In genomic region chr1:112466078-112466660, GRCh38 we compare ENCODE assay signal across 8 cellular contexts. TPM values are rescaled to one million over a fixed set of nuclear protein-coding genes. Genes with fewer than 3 reads are reported as not detected.
DNase-seq lines count a peak whose midpoint lies in the region; ATAC-seq, FAIRE-seq and TF ChIP-seq lines count a peak whose summit lies in the region.

No MANE protein-coding gene starts in this region.

- H3K27me3 ChIP-seq in BJ (ENCODE audit: control insufficient read depth, insufficient read depth, low read length), result no peaks in the 10 kb centered on the region

- POLR2A ChIA-PET in BJ (lab: Charles Lee), result interaction anchor here (0.6 kb wide), 1 partner anchor 156 kb away, joined by 5 read pairs; no protein-coding TSS in a partner anchor

- peak; percentile 64 for DNase-seq in BJ (ENCODE audit: low read depth)
- DNase-seq in GM19239 (ENCODE audit: insufficient read length, low spot score), result peak; percentile 58
- DNase-seq in NCI-H510A (lab: John Stamatoyannopoulos, UW), result peak; percentile 89
- peak; percentile 82 to 87 for DNase-seq in activated CD4-positive, alpha-beta T cell treated with anti-CD3 and anti-CD28 coated beads for 4 hours
- peak; percentile 97 for DNase-seq in choroid plexus epithelial cell (ENCODE audit: low read depth)
- peak; percentile 95 to 98 for DNase-seq in left colon
- DNase-seq in stimulated activated CD4-positive, alpha-beta T cell treated with anti-CD3 and anti-CD28 coated beads, Interleukin-1b, Interleukin-23, amount 100 ng/mL, for 48 hours, result peak; percentile 87

- peak; percentile 93 for FAIRE-seq in GM19239 (lab: Jason Lieb, UNC)

- CTCF ChIA-PET in BJ (lab: Yijun Ruan, JAX), result interaction anchor here (0.7 to 7.0 kb wide), 16 partner anchors 10 to 209 kb away, joined by 3 to 119 read pairs (median 5); partner anchors contain the start of genes CTTNBP2NL and ST7L

- TF ChIP-seq CTCF in BJ (IDR thresholded peaks at IDR 0.05; ENCODE audit: insufficient read depth, low read depth, low read length) (peak; percentile 85), choroid plexus epithelial cell (conservative IDR thresholded peaks at IDR 0.05; ENCODE audit: low read depth, low read length) (peak; percentile 84)

- intact Hi-C loops in left colon (cut with DNase I, micrococcal nuclease), result loop anchor here (5.0 to 10.0 kb wide), 2 partner anchors 71 to 74 kb away; partner anchors contain the start of gene CTTNBP2NL (in 1 of the 2)

- ATAC-seq in HG03439 (IDR thresholded peaks at IDR 0.05; ENCODE audit: unreplicated experiment) (peak; percentile 91), left colon (peak; percentile 82)

- H3K36me3 ChIP-seq in BJ (ENCODE audit: control insufficient read depth, insufficient read depth, low read length), result peaks cover 2% of the 10 kb centered on the region; the same call in 1 of the 2 replicates

- H3K4me3 ChIP-seq in BJ (ENCODE audit: low read depth, low read length) (peak overlapping the region; percentile 18), choroid plexus epithelial cell (ENCODE audit: low read depth, low read length) (peak overlapping the region; percentile 57)

RNA-seq across cellular contexts. Expression of gene WNT2B, which starts 42.6 kb away (rescaled TPM):
- 2.0 and 3.1 TPM in 2 replicates for polyA plus RNA-seq in BJ (2011; rRNA removed)
- polyA minus RNA-seq in BJ (2011; rRNA and poly(A)+ RNA removed), result 1.7 and 3.9 TPM in 2 replicates
- 1 to 10 TPM; 7.1 to 8.8 TPM for total RNA-seq in left colon

Comparison
In these comparisons a context has a peak if more than half of its experiments do, and no peak if none do; other contexts are left out.
1. Peak in every context shown above with its lines: DNase-seq, ATAC-seq and H3K4me3 ChIP-seq.